In genomic region chr13:24220086-24220703, GRCh38 we compare ENCODE assay signal across 8 cellular contexts. TPM values are rescaled to one million over a fixed set of nuclear protein-coding genes. Genes with fewer than 3 reads are reported as not detected.
A peak's percentile ranks its signal among the peaks of the same experiment; 100 is the strongest.
DNase-seq lines count a peak whose midpoint lies in the region; ATAC-seq and TF ChIP-seq lines count a peak whose summit lies in the region.

No MANE protein-coding gene starts in this region.

- peak; percentile 66 for TF ChIP-seq CTCF in HFF-Myc (IDR thresholded peaks at IDR 0.05; ENCODE audit: low read depth, low read length, missing control alignments)

- DNase-seq in DMS79 (lab: John Stamatoyannopoulos, UW), result peak; percentile 3
- DNase-seq in HFF-Myc (ENCODE audit: extremely low read depth, low read depth), result peak; percentile 75
- peak; percentile 51 to 58 for DNase-seq in NCI-H2081 (lab: John Stamatoyannopoulos, UW)
- peak; percentile 7 for DNase-seq in T-helper 22 cell (ENCODE audit: low read depth)
- peak; percentile 60 for DNase-seq in cerebellum (ENCODE audit: low spot score)
- peak in 1 of 2 donors; percentile 60 for DNase-seq in left colon
- DNase-seq in stimulated activated CD8-positive, alpha-beta memory T cell treated with anti-CD3 and anti-CD28 coated beads, Interleukin-4, amount 100 ng/mL, for 24 hours (ENCODE audit: low read depth), result peak; percentile 21

- intact Hi-C loops in left colon (cut with DNase I, micrococcal nuclease), result loop anchor here in 1 of 2 donors (2.0 to 10.0 kb wide), 2 partner anchors 197 to 295 kb away; no protein-coding TSS in a partner anchor

- peak; percentile 60 for ATAC-seq in left colon
- ATAC-seq in GM21723 (IDR thresholded peaks at IDR 0.05; ENCODE audit: unreplicated experiment), result no peak

- H3K4me3 ChIP-seq in HFF-Myc (replicated peaks; ENCODE audit: low read depth, low read length), result no peak overlapping the region

RNA-seq across cellular contexts. Expression of gene SPATA13, which starts 59.7 kb away (rescaled TPM):
- 32.1 TPM for total RNA-seq in cerebellum
- total RNA-seq in left colon, result 10 to 100 TPM; 36.5 to 37.3 TPM
